34 cellular contexts compared by ENCODE assay signal in the genomic region with DNA sequence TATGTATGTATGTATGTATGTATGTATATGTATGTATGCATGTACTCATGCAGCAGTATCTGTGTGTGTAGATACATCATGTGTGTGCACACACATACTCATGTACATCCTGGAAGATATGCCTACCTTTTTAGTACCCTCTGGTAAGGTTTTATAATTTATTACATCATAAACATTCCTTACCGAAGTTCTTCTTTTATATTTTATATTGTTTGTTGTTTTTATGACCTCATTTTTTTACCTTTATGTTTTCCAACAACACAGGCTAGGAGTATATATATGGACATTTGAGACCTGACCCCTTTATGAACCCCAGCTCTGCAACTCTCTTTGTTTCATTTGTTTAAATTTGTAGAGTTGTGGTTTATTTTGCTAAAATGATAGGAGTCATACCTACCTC.
"Had no signal": no experiment of that assay in that cellular context is flagged by ENCODE, and none has a peak within 500 bp of the region (broad histone marks: within the 10 kb centered on the region; RNA-seq: fewer than 3 reads in every experiment).

No MANE protein-coding gene starts in this region.

- DNase-seq: Karpas-422, Kasumi-1, MG63, MM.1S, MV-4-11, NCI-H1048, NCI-H1092, NCI-H1092 treated with DMSO at 0.1 percent for 48 hours, NCI-H1105, NCI-H1105 treated with DMSO at 0.1 percent for 48 hours, NCI-H1417, NCI-H1417 treated with DMSO at 0.1 percent for 48 hours, NCI-H1436, NCI-H1436 treated with DMSO at 0.1 percent for 48 hours, NCI-H146, NCI-H1694, NCI-H1694 treated with DMSO at 0.1 percent for 48 hours, NCI-H187 treated with DMSO at 0.1 percent for 48 hours, NCI-H1930, NCI-H2029, NCI-H2029 treated with DMSO at 0.1 percent for 48 hours, NCI-H2081, NCI-H2081 treated with DMSO at 0.1 percent for 48 hours, NCI-H2107, NCI-H2171, NCI-H2171 treated with DMSO at 0.1 percent for 48 hours, NCI-H2227 treated with DMSO at 0.1 percent for 48 hours, NCI-H226, NCI-H345, NCI-H446, NCI-H446 treated with DMSO at 0.1 percent for 48 hours, NCI-H510A, NCI-H510A treated with DMSO at 0.1 percent for 48 hours, NCI-H524 had no signal

- H3K27me3 ChIP-seq: MG63 had no signal

- H3K4me3 ChIP-seq: MG63 had no signal

- H3K36me3 ChIP-seq: MG63 had no signal

- H3K9me3 ChIP-seq: MG63 had no signal
